Comparison of ENCODE assay signal across 1 cellular context in the genomic region with DNA sequence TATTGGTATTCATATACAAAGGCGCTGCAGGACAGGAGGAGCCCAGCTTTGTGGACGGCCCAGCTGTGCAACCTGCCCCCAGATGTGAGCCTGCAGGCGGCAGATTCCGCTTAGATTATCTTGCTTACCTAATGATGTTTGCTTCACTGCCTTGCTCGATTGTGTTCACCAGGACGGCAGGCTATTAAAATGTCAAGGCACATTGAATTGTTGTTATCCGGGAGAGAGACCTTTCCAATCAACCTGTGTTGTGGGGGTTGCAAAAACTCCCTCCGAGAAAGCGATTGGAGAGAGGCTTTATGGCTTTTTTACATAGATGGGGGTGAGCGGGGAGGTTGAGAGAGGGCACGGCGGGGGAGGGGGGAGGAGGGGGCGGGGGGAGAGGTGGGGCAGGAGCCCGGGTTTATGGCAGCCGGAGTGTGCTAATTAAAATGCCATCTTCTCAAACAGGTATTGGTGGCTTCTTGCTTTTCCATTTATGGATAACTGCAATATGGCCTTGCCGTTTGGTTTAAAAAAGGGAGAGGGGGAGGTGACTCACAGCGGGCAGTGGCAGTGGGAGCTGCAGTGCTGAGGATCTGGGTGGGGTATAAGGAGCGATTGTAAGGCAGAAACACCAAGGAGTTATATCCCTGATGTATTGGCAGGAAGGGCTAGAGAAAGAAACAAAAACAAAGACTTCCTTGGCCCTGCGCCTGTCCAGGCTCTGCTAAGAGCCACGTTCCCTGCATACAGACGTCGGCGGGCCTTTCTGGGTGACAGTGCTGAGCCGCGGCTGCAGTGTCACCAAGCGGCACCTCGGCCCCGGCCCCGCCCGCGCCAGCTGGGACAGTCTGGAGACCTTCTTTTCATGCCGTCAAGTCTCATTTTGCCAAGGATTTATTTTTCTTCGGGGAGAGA.
A peak's percentile ranks its signal among the peaks of the same experiment; 100 is the strongest.
TF ChIP-seq lines count a peak whose summit lies in the region.

No MANE protein-coding gene starts in this region.

TF ChIP-seq in HEK293, 187 proteins besides CTCF, POLR2A, EP300 and RAD21 (continued from another document):
- TF ChIP-seq, protein P1, sequence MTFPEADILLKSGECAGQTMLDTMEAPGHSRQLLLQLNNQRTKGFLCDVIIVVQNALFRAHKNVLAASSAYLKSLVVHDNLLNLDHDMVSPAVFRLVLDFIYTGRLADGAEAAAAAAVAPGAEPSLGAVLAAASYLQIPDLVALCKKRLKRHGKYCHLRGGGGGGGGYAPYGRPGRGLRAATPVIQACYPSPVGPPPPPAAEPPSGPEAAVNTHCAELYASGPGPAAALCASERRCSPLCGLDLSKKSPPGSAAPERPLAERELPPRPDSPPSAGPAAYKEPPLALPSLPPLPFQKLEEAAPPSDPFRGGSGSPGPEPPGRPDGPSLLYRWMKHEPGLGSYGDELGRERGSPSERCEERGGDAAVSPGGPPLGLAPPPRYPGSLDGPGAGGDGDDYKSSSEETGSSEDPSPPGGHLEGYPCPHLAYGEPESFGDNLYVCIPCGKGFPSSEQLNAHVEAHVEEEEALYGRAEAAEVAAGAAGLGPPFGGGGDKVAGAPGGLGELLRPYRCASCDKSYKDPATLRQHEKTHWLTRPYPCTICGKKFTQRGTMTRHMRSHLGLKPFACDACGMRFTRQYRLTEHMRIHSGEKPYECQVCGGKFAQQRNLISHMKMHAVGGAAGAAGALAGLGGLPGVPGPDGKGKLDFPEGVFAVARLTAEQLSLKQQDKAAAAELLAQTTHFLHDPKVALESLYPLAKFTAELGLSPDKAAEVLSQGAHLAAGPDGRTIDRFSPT (tag by site-specific recombination; IDR thresholded peaks at IDR 0.05) = no peak
- TF ChIP-seq ZNF112 (tag by site-specific recombination; IDR thresholded peaks at IDR 0.05) (no peak), HOXA7 (CRISPR knock-in tag; IDR thresholded peaks at IDR 0.05; ENCODE audit: borderline replicate concordance) (no peak), TCF7L2 (IDR thresholded peaks at IDR 0.05; ENCODE audit: borderline replicate concordance, low read depth, low read length) (no peak), ZNF37A (tag by site-specific recombination; IDR thresholded peaks at IDR 0.05) (no peak), ZEB2 (tag by site-specific recombination; IDR thresholded peaks at IDR 0.05) (no peak), ZNF26 (tag by site-specific recombination; IDR thresholded peaks at IDR 0.05) (no peak), HOXD13 (CRISPR knock-in tag; IDR thresholded peaks at IDR 0.05; ENCODE audit: borderline replicate concordance) (no peak), ZNF560 (tag by site-specific recombination; IDR thresholded peaks at IDR 0.05; ENCODE audit: borderline replicate concordance) (no peak), ZNF626 (tag by site-specific recombination; IDR thresholded peaks at IDR 0.05) (no peak), BCL11A (tag by site-specific recombination; IDR thresholded peaks at IDR 0.05; ENCODE audit: low read depth) (no peak), GLI4 (tag by site-specific recombination; IDR thresholded peaks at IDR 0.05) (no peak), ZBTB7A (tag by site-specific recombination; IDR thresholded peaks at IDR 0.05; ENCODE audit: low read depth) (no peak), ZNF571 (tag by site-specific recombination; IDR thresholded peaks at IDR 0.05) (no peak), ZNF433 (tag by site-specific recombination; IDR thresholded peaks at IDR 0.05; ENCODE audit: low read depth) (no peak), ZBTB17 (tag by site-specific recombination; IDR thresholded peaks at IDR 0.05) (peak; percentile 68; the same call in 1 of the 2 replicates), ZNF274 (IDR thresholded peaks at IDR 0.05; ENCODE audit: low read length) (no peak), ZNF274 (tag by site-specific recombination; IDR thresholded peaks at IDR 0.05; ENCODE audit: borderline replicate concordance) (no peak), PRDM2 (tag by site-specific recombination; IDR thresholded peaks at IDR 0.05; ENCODE audit: borderline replicate concordance) (no peak), KLF10 (tag by site-specific recombination; IDR thresholded peaks at IDR 0.05) (no peak), ZNF169 (tag by site-specific recombination; IDR thresholded peaks at IDR 0.05) (no peak), ZNF266 (tag by site-specific recombination; IDR thresholded peaks at IDR 0.05; ENCODE audit: low read depth) (no peak), KLF8 (tag by site-specific recombination; IDR thresholded peaks at IDR 0.05) (0 out of 2 replicates have a peak, but pooled peaks have one; percentile 21), IKZF3 (tag by site-specific recombination; IDR thresholded peaks at IDR 0.05) (0 out of 2 replicates have a peak, but pooled peaks have one; percentile 71), MYNN (tag by site-specific recombination; IDR thresholded peaks at IDR 0.05; ENCODE audit: borderline replicate concordance) (no peak), ZNF561 (tag by site-specific recombination; IDR thresholded peaks at IDR 0.05; ENCODE audit: borderline replicate concordance) (no peak), ZNF610 (tag by site-specific recombination; IDR thresholded peaks at IDR 0.05; ENCODE audit: borderline replicate concordance) (no peak), ZNF223 (tag by site-specific recombination; IDR thresholded peaks at IDR 0.05) (no peak), ZNF785 (tag by site-specific recombination; IDR thresholded peaks at IDR 0.05) (no peak), ZNF843 (tag by site-specific recombination; IDR thresholded peaks at IDR 0.05) (no peak; the same call in 1 of the 2 replicates), FEZF1 (tag by site-specific recombination; IDR thresholded peaks at IDR 0.05) (peak; percentile 59), ZNF16 (tag by site-specific recombination; IDR thresholded peaks at IDR 0.05; ENCODE audit: low read depth) (no peak), ZNF146 (tag by site-specific recombination; IDR thresholded peaks at IDR 0.05) (no peak), ZNF654 (tag by site-specific recombination; IDR thresholded peaks at IDR 0.05; ENCODE audit: low read depth) (no peak), ZNF677 (tag by site-specific recombination; IDR thresholded peaks at IDR 0.05) (no peak), ZNF335 (tag by site-specific recombination; conservative IDR thresholded peaks at IDR 0.05) (peak; percentile 73), ZNF155 (tag by site-specific recombination; IDR thresholded peaks at IDR 0.05) (no peak), ZNF518A (tag by site-specific recombination; conservative IDR thresholded peaks at IDR 0.05; ENCODE audit: low read depth) (no peak), ZFHX2 (tag by site-specific recombination; conservative IDR thresholded peaks at IDR 0.05) (no peak), ZNF214 (tag by site-specific recombination; IDR thresholded peaks at IDR 0.05; ENCODE audit: borderline replicate concordance) (no peak), ZNF701 (tag by site-specific recombination; IDR thresholded peaks at IDR 0.05) (no peak), ZNF341 (tag by site-specific recombination; IDR thresholded peaks at IDR 0.05; ENCODE audit: low read depth) (no peak)
- TF ChIP-seq, protein P2, sequence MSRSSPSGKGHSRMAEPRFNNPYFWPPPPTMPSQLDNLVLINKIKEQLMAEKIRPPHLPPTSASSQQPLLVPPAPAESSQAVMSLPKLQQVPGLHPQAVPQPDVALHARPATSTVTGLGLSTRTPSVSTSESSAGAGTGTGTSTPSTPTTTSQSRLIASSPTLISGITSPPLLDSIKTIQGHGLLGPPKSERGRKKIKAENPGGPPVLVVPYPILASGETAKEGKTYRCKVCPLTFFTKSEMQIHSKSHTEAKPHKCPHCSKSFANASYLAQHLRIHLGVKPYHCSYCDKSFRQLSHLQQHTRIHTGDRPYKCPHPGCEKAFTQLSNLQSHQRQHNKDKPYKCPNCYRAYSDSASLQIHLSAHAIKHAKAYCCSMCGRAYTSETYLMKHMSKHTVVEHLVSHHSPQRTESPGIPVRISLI (tag by site-specific recombination; IDR thresholded peaks at IDR 0.05) = no peak
